1 cellular context compared by ENCODE assay signal in genomic region chr22:35313311-35314121, GRCh38.
TF ChIP-seq lines count a peak whose summit lies in the region.

No MANE protein-coding gene starts in this region.

TF ChIP-seq in IMR-90, 13 proteins besides CTCF, POLR2A, EP300 and RAD21:
- TF ChIP-seq SMC3 (IDR thresholded peaks at IDR 0.05; ENCODE audit: low read depth, low read length) (no peak), MXI1 (IDR thresholded peaks at IDR 0.05; ENCODE audit: borderline replicate concordance, low read depth, low read length) (0 out of 2 replicates have a peak, but pooled peaks have one; percentile 15), RFX5 (IDR thresholded peaks at IDR 0.05; ENCODE audit: low read depth, low read length) (no peak), FOS (IDR thresholded peaks at IDR 0.05; ENCODE audit: low read depth, low read length) (peak; percentile 86), NFE2L2 (IDR thresholded peaks at IDR 0.05; ENCODE audit: low read depth, low read length) (peak; percentile 59), CEBPB (IDR thresholded peaks at IDR 0.05; ENCODE audit: low read depth, low read length) (peak; percentile 56; the same call in 1 of the 2 replicates), BHLHE40 (IDR thresholded peaks at IDR 0.05; ENCODE audit: low read depth, low read length) (peak; percentile 42), USF2 (IDR thresholded peaks at IDR 0.05; ENCODE audit: low read depth, low read length) (no peak), RCOR1 (IDR thresholded peaks at IDR 0.05; ENCODE audit: insufficient replicate concordance, low read length) (no peak)
